ENCODE assay signal across 21 cellular contexts in genomic region chr1:233393084-233393840, GRCh38.
"Had no signal": no experiment of that assay in that cellular context is flagged by ENCODE, and none has a peak within 500 bp of the region (broad histone marks: within the 10 kb centered on the region; RNA-seq: fewer than 3 reads in every experiment).

No MANE protein-coding gene starts in this region.

- H3K4me1 Mint-ChIP-seq: activated CD4-positive, alpha-beta T cell treated with anti-CD3 and anti-CD28 coated beads, Interleukin-2, amount 10 ng/mL, durations not matched to agents 24 days and 14 days; activated naive CD4-positive, alpha-beta T cell treated with anti-CD3 and anti-CD28 coated beads, Interleukin-2, amount 50 U/mL, for 24 hours; naive thymus-derived CD8-positive, alpha-beta T cell; stimulated activated naive B cell treated with anti-CD40 and anti-IgM and Interleukin-4, amounts not matched to agents 10 μg/mL and 1 μg/mL and 100 μg/mL, for 72 hours had no signal

- H3K27ac ChIP-seq: adrenal gland, coronary artery, esophagus squamous epithelium, thyroid gland, uterus had no signal

- ATAC-seq: activated CD8-positive, alpha-beta T cell treated with anti-CD3 and anti-CD28 coated beads, Interleukin-2, amount 10 ng/mL, durations not matched to agents 7 days and 5 days; left ventricle myocardium superior; naive thymus-derived CD8-positive, alpha-beta T cell; stimulated activated naive B cell treated with anti-CD40 and anti-IgM and Interleukin-4, amounts not matched to agents 10 μg/mL and 1 μg/mL and 100 μg/mL, for 72 hours had no signal

- H3K4me3 Mint-ChIP-seq: activated CD4-positive, alpha-beta T cell treated with anti-CD3 and anti-CD28 coated beads, Interleukin-2, amount 10 ng/mL, durations not matched to agents 24 days and 14 days; activated CD8-positive, alpha-beta T cell treated with anti-CD3 and anti-CD28 coated beads, Interleukin-2, amount 10 ng/mL, durations not matched to agents 7 days and 5 days; activated naive CD4-positive, alpha-beta T cell treated with anti-CD3 and anti-CD28 coated beads, Interleukin-2, amount 50 U/mL, for 24 hours; naive thymus-derived CD8-positive, alpha-beta T cell; stimulated activated naive B cell treated with anti-CD40 and anti-IgM and Interleukin-4, amounts not matched to agents 10 μg/mL and 1 μg/mL and 100 μg/mL, for 72 hours had no signal

- DNase-seq: activated CD4-positive, alpha-beta T cell treated with anti-CD3 and anti-CD28 coated beads, Interleukin-2, amount 10 ng/mL, durations not matched to agents 24 days and 14 days; activated CD4-positive, CD25-positive, alpha-beta regulatory T cell; activated CD8-positive, alpha-beta memory T cell treated with anti-CD3 and anti-CD28 coated beads, Interleukin-2, amount 50 U/mL, for 4 hours; activated CD8-positive, alpha-beta T cell treated with anti-CD3 and anti-CD28 coated beads, Interleukin-2, amount 10 ng/mL, durations not matched to agents 7 days and 5 days; activated effector memory CD4-positive, alpha-beta T cell treated with anti-CD3 and anti-CD28 coated beads, Interleukin-2, amount 50 U/mL, for 16 hours; activated T-cell treated with anti-CD3 and anti-CD28 coated beads, Interleukin-2, amount 50 U/mL, for 48 hours; adrenal gland; effector CD4-positive, alpha-beta T cell; esophagus squamous epithelium; hypothalamus; left ventricle myocardium superior; mesenchymal stem cell; naive thymus-derived CD8-positive, alpha-beta T cell; retina; stimulated activated CD4-positive, alpha-beta T cell treated with anti-CD3 and anti-CD28 coated beads, Interleukin-15, amount 100 ng/mL, for 24 hours; stimulated activated CD4-positive, alpha-beta T cell treated with anti-CD3 and anti-CD28 coated beads, Interleukin-4, amount 100 ng/mL, for 1 hour; stimulated activated naive B cell treated with anti-CD40 and anti-IgM and Interleukin-4, amounts not matched to agents 10 μg/mL and 1 μg/mL and 100 μg/mL, for 72 hours; uterus had no signal

- H3K4me3 ChIP-seq: adrenal gland, coronary artery, esophagus squamous epithelium, thyroid gland, uterus had no signal

- H3K4me1 ChIP-seq: adrenal gland, esophagus squamous epithelium, thyroid gland, uterus had no signal

- H3K9me3 ChIP-seq: adrenal gland, esophagus squamous epithelium, thyroid gland, uterus had no signal

- H3K9me3 Mint-ChIP-seq: activated CD4-positive, alpha-beta T cell treated with anti-CD3 and anti-CD28 coated beads, Interleukin-2, amount 10 ng/mL, durations not matched to agents 24 days and 14 days; activated naive CD4-positive, alpha-beta T cell treated with anti-CD3 and anti-CD28 coated beads, Interleukin-2, amount 50 U/mL, for 24 hours; naive thymus-derived CD8-positive, alpha-beta T cell; stimulated activated naive B cell treated with anti-CD40 and anti-IgM and Interleukin-4, amounts not matched to agents 10 μg/mL and 1 μg/mL and 100 μg/mL, for 72 hours had no signal

- H3K36me3 Mint-ChIP-seq: activated naive CD4-positive, alpha-beta T cell treated with anti-CD3 and anti-CD28 coated beads, Interleukin-2, amount 50 U/mL, for 24 hours; naive thymus-derived CD8-positive, alpha-beta T cell; stimulated activated naive B cell treated with anti-CD40 and anti-IgM and Interleukin-4, amounts not matched to agents 10 μg/mL and 1 μg/mL and 100 μg/mL, for 72 hours had no signal

- H3K27ac Mint-ChIP-seq: activated CD4-positive, alpha-beta T cell treated with anti-CD3 and anti-CD28 coated beads, Interleukin-2, amount 10 ng/mL, durations not matched to agents 24 days and 14 days; activated CD8-positive, alpha-beta T cell treated with anti-CD3 and anti-CD28 coated beads, Interleukin-2, amount 10 ng/mL, durations not matched to agents 7 days and 5 days; activated naive CD4-positive, alpha-beta T cell treated with anti-CD3 and anti-CD28 coated beads, Interleukin-2, amount 50 U/mL, for 24 hours; naive thymus-derived CD8-positive, alpha-beta T cell; stimulated activated naive B cell treated with anti-CD40 and anti-IgM and Interleukin-4, amounts not matched to agents 10 μg/mL and 1 μg/mL and 100 μg/mL, for 72 hours had no signal
